22 cellular contexts compared by ENCODE assay signal in genomic region chrX:22147214-22147613, GRCh38.
DNase-seq lines count a peak whose midpoint lies in the region; ATAC-seq, FAIRE-seq and TF ChIP-seq lines count a peak whose summit lies in the region.
"Had no signal": no experiment of that assay in that cellular context is flagged by ENCODE, and none has a peak within 500 bp of the region (broad histone marks: within the 10 kb centered on the region; RNA-seq: fewer than 3 reads in every experiment).

No MANE protein-coding gene starts in this region.

- TF ChIP-seq POLR2A in heart left ventricle (IDR thresholded peaks at IDR 0.05) (no peak), HepG2 (IDR thresholded peaks at IDR 0.05; ENCODE audit: insufficient read depth in 1 of 2, low read depth in 2 of 2, low read length in 2 of 2) (no peak)

- no peak overlapping the region for H3K4ac ChIP-seq in trophoblast cell (ENCODE audit: low read depth, low read length)

- peaks cover 24% of the 10 kb centered on the region for H3K4me1 Mint-ChIP-seq in chondrocyte (ENCODE audit: low read depth)
- H3K4me1 Mint-ChIP-seq: B cell, GM23338 had no signal

- no peaks in the 10 kb centered on the region for H3K79me1 ChIP-seq in trophoblast cell (ENCODE audit: low read length)

- no peak overlapping the region for H3K14ac ChIP-seq in trophoblast cell (ENCODE audit: low read length)

- H3K4me3 ChIP-seq in heart left ventricle: no peak overlapping the region
- H3K4me3 ChIP-seq in trophoblast cell (ENCODE audit: low read depth, low read length): no peak overlapping the region
- no peak overlapping the region for H3K4me3 ChIP-seq in HepG2 (replicated peaks in 1 of 3; ENCODE audit: insufficient read depth in 1 of 3, low read depth in 2 of 3, low read length in 3 of 3)
- H3K4me3 ChIP-seq: GM23338 had no signal

- H3K36me3 ChIP-seq in heart left ventricle (no peaks in the 10 kb centered on the region), trophoblast cell (ENCODE audit: control insufficient read depth in 1 of 2, insufficient read depth in 2 of 2, low read length in 2 of 2) (no peaks in the 10 kb centered on the region), HepG2 (replicated peaks in 1 of 2; ENCODE audit: control insufficient read depth in 1 of 2, insufficient read depth in 2 of 2, low read length in 2 of 2) (no peaks in the 10 kb centered on the region)

- no peaks in the 10 kb centered on the region for H3K36me3 Mint-ChIP-seq in chondrocyte (ENCODE audit: low read depth)

- TF ChIP-seq EP300 in HepG2 (IDR thresholded peaks at IDR 0.05; ENCODE audit: low read depth in 2 of 2, low read length in 2 of 2) (no peak), HepG2 (CRISPR knock-in tag; IDR thresholded peaks at IDR 0.05; ENCODE audit: borderline replicate concordance) (no peak)

- no peak overlapping the region for H2AK5ac ChIP-seq in trophoblast cell (ENCODE audit: low read length)

- H3K9ac ChIP-seq in trophoblast cell (ENCODE audit: low read length): no peak overlapping the region
- no peak overlapping the region for H3K9ac ChIP-seq in HepG2 (ENCODE audit: insufficient read depth, low read depth, low read length)

- in situ Hi-C loops in HepG2 (cut with HindIII; ENCODE audit: extremely low pct_ligation_motif_present, low pct_unique_long_range_greater_than_20kb): no loop called here

- no peaks in the 10 kb centered on the region for H3K27me3 Mint-ChIP-seq in chondrocyte (ENCODE audit: low read depth)
- H3K27me3 Mint-ChIP-seq: CD4-positive, alpha-beta T cell had no signal

- CTCF ChIA-PET in HepG2 (lab: Yijun Ruan, JAX; ENCODE audit: low intra/inter-chr PET ratio, low total read pairs): no interaction called here

- H2AFZ ChIP-seq in trophoblast cell (ENCODE audit: insufficient read depth, low read length, poor library complexity) (no peak overlapping the region), HepG2 (ENCODE audit: low read length) (no peak overlapping the region)
- H2AFZ ChIP-seq: GM23338 had no signal

- no peak for TF ChIP-seq CTCF in chondrocyte (IDR thresholded peaks at IDR 0.05)
- TF ChIP-seq CTCF in heart left ventricle (IDR thresholded peaks at IDR 0.05): no peak
- TF ChIP-seq CTCF in HepG2 (CRISPR knock-in tag; IDR thresholded peaks at IDR 0.05): no peak

- no peak overlapping the region for H2BK5ac ChIP-seq in trophoblast cell (ENCODE audit: low read depth, low read length, poor library complexity)

- DNase-seq in chondrocyte (ENCODE audit: low spot score) (no peak), heart left ventricle (peak in 3 of 5 donors; percentile 9 to 43 (median 19)), trophoblast cell (peak; percentile 12 to 36), NK-92 (lab: John Stamatoyannopoulos, UW; ENCODE audit: unreplicated experiment) (no peak), iPS-NIHi11 (ENCODE audit: low spot score) (no peak), HepG2 (ENCODE audit: low spot score) (no peak)
- no peak for DNase-seq in activated CD4-positive, alpha-beta T cell treated with anti-CD3 and anti-CD28 coated beads for 1 hour
- DNase-seq: C1 segment of cervical spinal cord; CD4-positive, alpha-beta T cell; COR-L47; DMS153; DMS79 treated with DMSO at 0.1 percent for 48 hours; EL; H7 had no signal

- intact Hi-C loops in heart left ventricle (cut with DNase I): no loop called here
- intact Hi-C loops in HepG2 (cut with micrococcal nuclease; ENCODE audit: unreplicated experiment): no loop called here

- H3K4me2 ChIP-seq in trophoblast cell (ENCODE audit: low read length) (no peak overlapping the region), HepG2 (ENCODE audit: low read depth, low read length) (no peak overlapping the region)
- H3K4me2 ChIP-seq: GM23338 had no signal

- no peaks in the 10 kb centered on the region for H3K4me1 ChIP-seq in heart left ventricle
- no peaks in the 10 kb centered on the region for H3K4me1 ChIP-seq in trophoblast cell (ENCODE audit: control insufficient read depth in 1 of 2, insufficient read depth in 2 of 2, low read length in 2 of 2)
- H3K4me1 ChIP-seq in HepG2 (ENCODE audit: insufficient read depth, low read length): no peaks in the 10 kb centered on the region

- no TSS peak for BruUV-seq in HepG2 (replicated peaks; lab: Mats Ljungman, UMichigan)

- no peak overlapping the region for H2BK12ac ChIP-seq in trophoblast cell (ENCODE audit: low read length)

- no peak overlapping the region for H4K12ac ChIP-seq in trophoblast cell (ENCODE audit: low read depth, low read length)

- H3K18ac ChIP-seq in trophoblast cell (ENCODE audit: low read length): no peak overlapping the region

- peak overlapping the region; percentile 67 for H3K27ac Mint-ChIP-seq in chondrocyte (ENCODE audit: unreplicated experiment)
- H3K27ac Mint-ChIP-seq: B cell; CD4-positive, alpha-beta T cell; GM23338 had no signal

- TF ChIP-seq RAD21 in HepG2 (CRISPR knock-in tag; IDR thresholded peaks at IDR 0.05): no peak

- H3K9me3 ChIP-seq in heart left ventricle (peaks cover 0 to 5% (median 0%) of the 10 kb centered on the region in 12 donors), trophoblast cell (ENCODE audit: insufficient read depth, low read depth, low read length) (no peaks in the 10 kb centered on the region), HepG2 (ENCODE audit: low read length) (no peaks in the 10 kb centered on the region)

- peak overlapping the region in 6 of 12 donors; percentile 13 to 61 (median 50) for H3K27ac ChIP-seq in heart left ventricle
- no peak overlapping the region for H3K27ac ChIP-seq in trophoblast cell (ENCODE audit: low read depth, low read length)
- H3K27ac ChIP-seq in HepG2 (ENCODE audit: extremely low read length, insufficient read depth, low read length): no peak overlapping the region
- H3K27ac ChIP-seq: HL-60 had no signal

- peaks cover 7% of the 10 kb centered on the region for H3K9me3 Mint-ChIP-seq in chondrocyte (ENCODE audit: low read depth)
- H3K9me3 Mint-ChIP-seq: CD4-positive, alpha-beta T cell; GM23338 had no signal

- H4K20me1 ChIP-seq in HepG2 (ENCODE audit: insufficient read depth, low read length): no peaks in the 10 kb centered on the region

- H3K79me2 ChIP-seq in trophoblast cell (ENCODE audit: control insufficient read depth, insufficient read depth, low read length, poor library complexity) (no peaks in the 10 kb centered on the region), HepG2 (ENCODE audit: insufficient read depth, low read length) (no peaks in the 10 kb centered on the region)

- FAIRE-seq in islet of Langerhans (lab: Jason Lieb, UNC) (peak; percentile 38), HepG2 (lab: Jason Lieb, UNC) (no peak)
- FAIRE-seq: A204.1, D721Med, G401.6, GM12891 had no signal

- H3K27me3 ChIP-seq in heart left ventricle (peaks cover 0 to 13% (median 0%) of the 10 kb centered on the region in 9 donors), trophoblast cell (ENCODE audit: insufficient read depth, low read length) (no peaks in the 10 kb centered on the region), HepG2 (ENCODE audit: control insufficient read depth in 1 of 2, insufficient read depth in 2 of 2, low read length in 2 of 2) (no peaks in the 10 kb centered on the region)

- POLR2A ChIA-PET in HepG2 (lab: Yijun Ruan, JAX): no interaction called here

- ATAC-seq in heart left ventricle: peak; percentile 81 to 89 (median 86)
- ATAC-seq in HepG2: no peak
- ATAC-seq: GM23338 had no signal

- WGBS in heart left ventricle, 4 donors: 22 to 42% (median 40%) methylated on average over 1 of the region's 1 CpG
- WGBS in trophoblast cell (ENCODE audit: extremely low coverage, insufficient coverage, insufficient read length): no CpG with 5 or more reads among the region's 1 CpG
- 56% methylated on average over 1 of the region's 1 CpG for WGBS in HepG2 (ENCODE audit: low lambda C conversion rate)

- no peak overlapping the region for H4K8ac ChIP-seq in trophoblast cell (ENCODE audit: low read depth, low read length)

- no peak overlapping the region for H4K91ac ChIP-seq in trophoblast cell (ENCODE audit: low read depth, low read length)

- no peak overlapping the region for H3K23ac ChIP-seq in trophoblast cell (ENCODE audit: low read length)

- no peak overlapping the region for H3K4me3 Mint-ChIP-seq in chondrocyte (ENCODE audit: unreplicated experiment)
- H3K4me3 Mint-ChIP-seq: B cell; CD4-positive, alpha-beta T cell; GM23338 had no signal

- no peak overlapping the region for H2BK120ac ChIP-seq in trophoblast cell (ENCODE audit: insufficient read depth, low read length, poor library complexity)

TF ChIP-seq in HepG2, 621 proteins besides CTCF, POLR2A, EP300 and RAD21 (continues in another document):
- TF ChIP-seq ZNF441 (CRISPR knock-in tag; IDR thresholded peaks at IDR 0.05; ENCODE audit: borderline replicate concordance) (no peak), ZFP41 (CRISPR knock-in tag; IDR thresholded peaks at IDR 0.05; ENCODE audit: borderline replicate concordance) (no peak), HDAC6 (IDR thresholded peaks at IDR 0.05; ENCODE audit: low read depth, low read length) (no peak), ZNF292 (CRISPR knock-in tag; IDR thresholded peaks at IDR 0.05; ENCODE audit: borderline replicate concordance, low read depth) (no peak), DMTF1 (CRISPR knock-in tag; IDR thresholded peaks at IDR 0.05) (no peak)

Comparison
In these comparisons a context has a peak if more than half of its experiments do, and no peak if none do; other contexts are left out.
1. DNase-seq: peak in heart left ventricle (3 of 5) and trophoblast cell (2 of 2); none in chondrocyte (single experiment), activated CD4-positive, alpha-beta T cell treated with anti-CD3 and anti-CD28 coated beads for 1 hour (single experiment), NK-92 (single experiment), iPS-NIHi11 (single experiment) and HepG2 (single experiment).